In the genomic region with DNA sequence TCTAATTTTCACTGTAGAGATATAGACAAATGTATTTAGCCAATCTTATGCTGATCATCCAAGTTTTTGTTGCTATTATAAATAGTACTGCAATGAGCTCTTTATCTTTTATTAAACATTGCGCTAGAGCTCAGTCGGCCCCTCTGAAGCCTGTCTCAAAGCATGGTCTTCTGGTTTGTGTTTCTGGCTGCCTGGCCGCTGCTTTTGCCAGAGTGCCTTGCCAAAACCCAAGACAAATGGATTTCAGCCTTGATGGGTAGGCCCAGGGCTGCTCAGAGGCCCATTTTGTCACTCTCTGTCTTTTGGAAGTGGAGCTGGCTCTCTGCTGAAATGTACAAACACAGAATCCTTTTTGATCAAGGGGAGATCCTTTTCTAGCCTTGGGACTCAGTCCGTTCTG, we compare ENCODE assay signal across 15 cellular contexts.
"Had no signal": no experiment of that assay in that cellular context is flagged by ENCODE, and none has a peak within 500 bp of the region (broad histone marks: within the 10 kb centered on the region; RNA-seq: fewer than 3 reads in every experiment).

No MANE protein-coding gene starts in this region.

- H2AFZ ChIP-seq: neural progenitor cell had no signal

- H3K36me3 ChIP-seq: neural progenitor cell, pancreas, thyroid gland had no signal

- H3K9me3 ChIP-seq: pancreas, SK-N-SH, thyroid gland had no signal

- H3K27me3 ChIP-seq: neural progenitor cell, pancreas, thyroid gland had no signal

- H3K4me3 ChIP-seq: neural progenitor cell, pancreas, thyroid gland had no signal

- ATAC-seq: effector memory CD8-positive, alpha-beta T cell; left ventricle myocardium superior; stimulated activated memory B cell treated with anti-CD40 and anti-IgM and Interleukin-4, amounts not matched to agents 10 μg/mL and 1 μg/mL and 100 μg/mL, for 72 hours had no signal

- H3K27ac ChIP-seq: neural progenitor cell, pancreas, thyroid gland had no signal

- H3K4me2 ChIP-seq: neural progenitor cell, SK-N-SH had no signal

- H3K9ac ChIP-seq: neural progenitor cell, SK-N-SH had no signal

- H3K4me1 ChIP-seq: pancreas, thyroid gland had no signal

- DNase-seq: activated CD4-positive, alpha-beta T cell treated with anti-CD3 and anti-CD28 coated beads for 1 hour; activated CD4-positive, alpha-beta T cell treated with anti-CD3 and anti-CD28 coated beads, Interleukin-2, amount 50 U/mL, for 48 hours; activated naive CD4-positive, alpha-beta T cell treated with anti-CD3 and anti-CD28 coated beads, Interleukin-2, amount 10 ng/mL, durations not matched to agents 7 days and 5 days; activated T-cell treated with anti-CD3 and anti-CD28 coated beads, Interleukin-2, amount 50 U/mL, for 1 hour; effector memory CD8-positive, alpha-beta T cell; hippocampal formation; left ventricle myocardium superior; pancreas; SK-N-SH; stimulated activated CD4-positive, alpha-beta T cell treated with anti-CD3 and anti-CD28 coated beads, Interleukin-2, amount 100 ng/mL, for 48 hours; T-helper 1 cell; T1000; thyroid gland had no signal
